In the genomic region with DNA sequence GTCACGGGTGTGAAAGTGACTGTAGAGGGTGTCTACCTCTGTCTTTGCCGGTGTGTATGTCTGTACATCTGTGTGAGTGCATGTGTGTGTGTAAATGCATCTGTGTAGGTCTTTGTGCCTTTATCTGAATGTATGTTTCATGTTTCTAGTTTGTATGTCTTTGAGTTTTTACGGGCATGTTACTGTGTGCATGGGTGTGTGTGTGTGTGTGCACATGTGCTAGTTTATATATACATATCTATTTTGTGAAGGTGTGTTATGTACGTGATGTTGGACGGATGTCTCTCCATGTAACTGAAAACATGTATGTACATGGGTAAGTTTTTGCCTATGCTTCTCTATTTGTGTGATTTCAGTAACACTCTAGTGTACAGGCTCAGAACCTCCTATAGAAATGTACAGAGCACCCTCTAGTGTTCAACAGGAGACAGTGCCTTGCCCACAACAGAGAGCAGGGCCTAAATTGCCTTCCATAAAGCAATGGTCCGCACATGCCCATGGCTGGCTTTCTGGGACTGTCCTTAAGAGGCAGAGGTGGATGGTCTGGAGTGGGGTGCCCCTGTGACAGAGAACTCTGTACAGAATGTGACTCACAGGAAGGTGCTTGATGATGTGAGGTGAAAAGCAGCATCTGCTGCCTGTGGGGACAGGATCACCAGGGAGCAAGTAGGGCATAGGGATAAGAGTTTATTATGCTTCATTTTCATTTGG, we compare ENCODE assay signal across 8 cellular contexts.
DNase-seq lines count a peak whose midpoint lies in the region; ATAC-seq and TF ChIP-seq lines count a peak whose summit lies in the region.

No MANE protein-coding gene starts in this region.

- 49 to 52% methylated on average over 6 of the region's 6 CpGs for WGBS in body of pancreas, 2 donors

- DNase-seq in GM03348 (ENCODE audit: low spot score) (peak; percentile 79), H4 (ENCODE audit: low spot score) (peak; percentile 79), KBM-7 (peak; percentile 66), PC-3 (peak; percentile 80), body of pancreas (peak; percentile 36 to 44 (median 40)), inferior parietal cortex (ENCODE audit: extremely low spot score) (peak; percentile 82)
- DNase-seq in stimulated activated CD4-positive, alpha-beta T cell treated with anti-CD3 and anti-CD28 coated beads, Interleukin-4, amount 100 ng/mL, for 1 hour: peak; percentile 2

- H3F3A ChIP-seq in PC-3 (ENCODE audit: low read length, unreplicated experiment): no peaks in the 10 kb centered on the region

- no peaks in the 10 kb centered on the region for H3K36me3 ChIP-seq in PC-3 (ENCODE audit: low read depth, low read length)
- no peaks in the 10 kb centered on the region for H3K36me3 ChIP-seq in body of pancreas (replicated peaks in 1 of 2; ENCODE audit: insufficient read depth in 1 of 2, low read depth in 2 of 2)

- POLR2A ChIA-PET in PC-3 (lab: Charles Lee; ENCODE audit: unreplicated experiment): no interaction called here

- no peaks in the 10 kb centered on the region for H3K79me2 ChIP-seq in PC-3 (ENCODE audit: low read length)

- H3K27ac ChIP-seq in 22Rv1 (no peak overlapping the region), PC-3 (ENCODE audit: low read length) (no peak overlapping the region), body of pancreas (no peak overlapping the region)

- no peak for TF ChIP-seq POLR2A in body of pancreas (IDR thresholded peaks at IDR 0.05)

- H3K4me2 ChIP-seq in PC-3 (ENCODE audit: low read length): peak overlapping the region; percentile 45

- intact Hi-C loops in PC-3 (cut with micrococcal nuclease) (loop anchor here (2.0 to 10.0 kb wide), 5 partner anchors 64 to 589 kb away; no protein-coding TSS in a partner anchor), body of pancreas (cut with DNase I) (no loop called here)

- H3K9ac ChIP-seq in PC-3 (ENCODE audit: low read length): no peak overlapping the region; the same call in 1 of the 2 replicates

- CTCF ChIA-PET in PC-3 (lab: Charles Lee): no interaction called here

- H2AFZ ChIP-seq in PC-3 (ENCODE audit: low read length): peak overlapping the region; percentile 82

- in situ Hi-C loops in KBM-7 (cut with MboI; ENCODE audit: low pct_unique_long_range_greater_than_20kb, low sequenced_read_pairs): loop anchor here (25.0 kb wide), 1 partner anchor 584 kb away; no protein-coding TSS in a partner anchor

- H3K27me3 ChIP-seq in PC-3 (ENCODE audit: low read length): no peaks in the 10 kb centered on the region
- H3K27me3 ChIP-seq in body of pancreas: no peaks in the 10 kb centered on the region

- peaks cover 3% of the 10 kb centered on the region; the same call in 1 of the 2 replicates for H3K4me1 ChIP-seq in PC-3 (ENCODE audit: insufficient read depth, low read length)
- no peaks in the 10 kb centered on the region for H3K4me1 ChIP-seq in body of pancreas

- ATAC-seq in PC-3 (peak; percentile 100), body of pancreas (peak; percentile 94)

- H3K4me3 ChIP-seq in PC-3 (ENCODE audit: low read length) (no peak overlapping the region), body of pancreas (no peak overlapping the region)

- peak; percentile 87 for TF ChIP-seq CTCF in 22Rv1 (IDR thresholded peaks at IDR 0.05)
- peak; percentile 88 for TF ChIP-seq CTCF in PC-3 (conservative IDR thresholded peaks at IDR 0.05; ENCODE audit: low read depth, low read length)
- peak; percentile 49 to 82 (median 78) for TF ChIP-seq CTCF in body of pancreas (IDR thresholded peaks at IDR 0.05)

- H4K20me1 ChIP-seq in PC-3 (ENCODE audit: low read length): no peaks in the 10 kb centered on the region

- no TSS peak for BruUV-seq in PC-3 (replicated peaks; lab: Mats Ljungman, UMichigan)

- H3K9me3 ChIP-seq in PC-3 (ENCODE audit: low read length) (no peaks in the 10 kb centered on the region), body of pancreas (no peaks in the 10 kb centered on the region)

- H3K9me2 ChIP-seq in PC-3 (replicated peaks; ENCODE audit: low read length): no peaks in the 10 kb centered on the region

Comparison
In these comparisons a context has a peak if more than half of its experiments do, and no peak if none do; other contexts are left out.
1. DNase-seq: peak in every context shown above with its lines; median percentile 82 in inferior parietal cortex; 80 in PC-3; 79 in GM03348; 79 in H4; 66 in KBM-7; 40 in body of pancreas; 2 in stimulated activated CD4-positive, alpha-beta T cell treated with anti-CD3 and anti-CD28 coated beads, Interleukin-4, amount 100 ng/mL, for 1 hour.